ENCODE assay signal across 11 cellular contexts in genomic region chr10:32953277-32953927, GRCh38. TPM values are rescaled to one million over a fixed set of nuclear protein-coding genes. Genes with fewer than 3 reads are reported as not detected.
A peak's percentile ranks its signal among the peaks of the same experiment; 100 is the strongest.
DNase-seq lines count a peak whose midpoint lies in the region; ATAC-seq and TF ChIP-seq lines count a peak whose summit lies in the region.
"Had no signal": no experiment of that assay in that cellular context is flagged by ENCODE, and none has a peak within 500 bp of the region (broad histone marks: within the 10 kb centered on the region; RNA-seq: fewer than 3 reads in every experiment).

No MANE protein-coding gene starts in this region.

- no peaks in the 10 kb centered on the region for H3K9me2 ChIP-seq in SK-N-SH

- H3K79me2 ChIP-seq in SK-N-SH (ENCODE audit: insufficient read depth): peaks cover 93% of the 10 kb centered on the region

- intact Hi-C loops in left ventricle myocardium superior (cut with micrococcal nuclease) (loop anchor here (10.0 kb wide), 1 partner anchor 51 kb away; no protein-coding TSS in a partner anchor), stomach (cut with DNase I; ENCODE audit: low total_unique reads) (no loop called here)

- H3K27ac ChIP-seq in SK-N-SH (ENCODE audit: low read depth in 2 of 2, low read length in 1 of 2): peak overlapping the region in 1 of 2 experiments; percentile 10; a peak in 1 of 4 replicates
- peak overlapping the region in 4 of 5 donors; percentile 18 to 98 (median 96) for H3K27ac ChIP-seq in stomach

- TF ChIP-seq CTCF in SK-N-SH (IDR thresholded peaks at IDR 0.05) (no peak), astrocyte of the cerebellum (IDR thresholded peaks at IDR 0.05; ENCODE audit: low read depth, low read length, missing control alignments) (no peak), stomach (IDR thresholded peaks at IDR 0.05) (no peak)

- H3K4me1 ChIP-seq in SK-N-SH (ENCODE audit: control insufficient read depth in 1 of 2, insufficient read depth in 2 of 2, low read depth in 1 of 2, low read length in 1 of 2) (peaks cover 31 to 37% of the 10 kb centered on the region in 2 experiments; a peak in 3 of 4 replicates), stomach (peaks cover 49 to 86% (median 68%) of the 10 kb centered on the region in 4 donors)

- TF ChIP-seq RAD21 in SK-N-SH (IDR thresholded peaks at IDR 0.05; ENCODE audit: low read length): no peak

- POLR2A ChIA-PET in SK-N-SH (lab: Yijun Ruan, JAX): interaction anchor here (1.5 kb wide), 1 partner anchor 27 kb away, joined by 4 read pairs; no protein-coding TSS in a partner anchor

- H3K36me3 ChIP-seq in SK-N-SH (replicated peaks in 1 of 2; ENCODE audit: control insufficient read depth in 1 of 2, insufficient read depth in 2 of 2, low read length in 1 of 2) (peaks cover 15 to 27% of the 10 kb centered on the region in 2 experiments), stomach (no peaks in the 10 kb centered on the region)

- in situ Hi-C loops in astrocyte of the cerebellum (cut with HindIII; ENCODE audit: low sequenced_read_pairs): no loop called here

- ATAC-seq in SK-N-SH treated with all-trans-retinoic acid at 6 μM for 48 hours (no peak), left ventricle myocardium superior (peak; percentile 5), HG03521 (IDR thresholded peaks at IDR 0.05; ENCODE audit: unreplicated experiment) (no peak), HG03097 (IDR thresholded peaks at IDR 0.05; ENCODE audit: low FRiP score, unreplicated experiment) (no peak)

- H3K27me3 ChIP-seq in SK-N-SH (ENCODE audit: insufficient read depth) (no peaks in the 10 kb centered on the region), stomach (no peaks in the 10 kb centered on the region)

- no peak for TF ChIP-seq POLR2A in stomach (IDR thresholded peaks at IDR 0.05)

- peaks cover 92% of the 10 kb centered on the region for H4K20me1 ChIP-seq in SK-N-SH (ENCODE audit: insufficient read depth)

- TF ChIP-seq EP300 in SK-N-SH (IDR thresholded peaks at IDR 0.05; ENCODE audit: borderline replicate concordance in 1 of 2, low read depth in 1 of 2, low read length in 1 of 2): no peak
- no peak for TF ChIP-seq EP300 in stomach (IDR thresholded peaks at IDR 0.05)

- H3F3A ChIP-seq in SK-N-SH (replicated peaks; ENCODE audit: insufficient read depth): peaks cover 27% of the 10 kb centered on the region

- peak overlapping the region; percentile 78 for H3K4me2 ChIP-seq in SK-N-SH

- WGBS in SK-N-SH (ENCODE audit: low lambda C conversion rate): 63% methylated on average over 6 of the region's 6 CpGs
- 19 to 38% (median 36%) methylated on average over 6 of the region's 6 CpGs for WGBS in stomach, 5 donors

- DNase-seq in SK-N-SH: no peak
- no peak for DNase-seq in astrocyte of the cerebellum (ENCODE audit: low read depth)
- DNase-seq in left ventricle myocardium superior: peak; percentile 29
- no peak for DNase-seq in stomach
- no peak for DNase-seq in SIG-M5 (lab: John Stamatoyannopoulos, UW)
- DNase-seq: HCEC 1CT, KG1, retina had no signal

- CTCF ChIA-PET in SK-N-SH (lab: Yijun Ruan, JAX): interaction anchor here (1.4 kb wide), 1 partner anchor 30 kb away, joined by 3 read pairs; no protein-coding TSS in a partner anchor

- no peaks in the 10 kb centered on the region for H3K9me3 ChIP-seq in SK-N-SH
- H3K9me3 ChIP-seq in stomach: no peaks in the 10 kb centered on the region

- no peak overlapping the region for H2AFZ ChIP-seq in SK-N-SH (ENCODE audit: low read depth)

- peak overlapping the region in 1 of 2 experiments; percentile 4; a peak in 1 of 4 replicates for H3K4me3 ChIP-seq in SK-N-SH (ENCODE audit: low read depth in 2 of 2, low read length in 1 of 2)
- H3K4me3 ChIP-seq in astrocyte of the cerebellum (ENCODE audit: low read depth, low read length): peak overlapping the region; percentile 5
- H3K4me3 ChIP-seq in stomach: peak overlapping the region in 2 of 4 donors; percentile 1 to 71

- no peak overlapping the region for H3K9ac ChIP-seq in SK-N-SH

TF ChIP-seq in SK-N-SH, 30 proteins besides CTCF, POLR2A, EP300 and RAD21 (continues in another document):
- TF ChIP-seq RXRA (IDR thresholded peaks at IDR 0.05; ENCODE audit: borderline replicate concordance, low read depth) (no peak), PBX3 (IDR thresholded peaks at IDR 0.05) (0 out of 2 replicates have a peak, but pooled peaks have one; percentile 8), REST (IDR thresholded peaks at IDR 0.05; ENCODE audit: low read depth, low read length) (0 out of 2 replicates have a peak, but pooled peaks have one; percentile 40), SIN3A (IDR thresholded peaks at IDR 0.05; ENCODE audit: borderline replicate concordance, low read depth, low read length) (no peak)

TF ChIP-seq in SK-N-SH treated with all-trans-retinoic acid at 6 μM for 48 hours, 23 proteins besides CTCF, POLR2A, EP300 and RAD21:
- TF ChIP-seq GLIS3 (CRISPR knock-in tag; IDR thresholded peaks at IDR 0.05) (no peak), POU6F1 (CRISPR knock-in tag; IDR thresholded peaks at IDR 0.05; ENCODE audit: borderline replicate concordance, low read depth) (no peak), PATZ1 (CRISPR knock-in tag; IDR thresholded peaks at IDR 0.05; ENCODE audit: borderline replicate concordance) (no peak), ZFP3 (CRISPR knock-in tag; IDR thresholded peaks at IDR 0.05) (no peak), TCF4 (CRISPR knock-in tag; IDR thresholded peaks at IDR 0.05; ENCODE audit: borderline replicate concordance) (no peak), CSRNP3 (CRISPR knock-in tag; IDR thresholded peaks at IDR 0.05) (no peak), PPARA (CRISPR knock-in tag; IDR thresholded peaks at IDR 0.05; ENCODE audit: borderline replicate concordance) (no peak), SNAI2 (CRISPR knock-in tag; IDR thresholded peaks at IDR 0.05) (no peak), BACH2 (CRISPR knock-in tag; IDR thresholded peaks at IDR 0.05; ENCODE audit: borderline replicate concordance) (no peak), CSDC2 (CRISPR knock-in tag; IDR thresholded peaks at IDR 0.05) (no peak), CREB5 (CRISPR knock-in tag; IDR thresholded peaks at IDR 0.05; ENCODE audit: low read depth) (no peak), ISL1 (CRISPR knock-in tag; IDR thresholded peaks at IDR 0.05) (no peak), ZNF70 (CRISPR knock-in tag; IDR thresholded peaks at IDR 0.05) (no peak), ZNF8 (CRISPR knock-in tag; IDR thresholded peaks at IDR 0.05) (no peak)

RNA-seq across cellular contexts. Expression of gene ITGB1, which starts 4.6 kb away (rescaled TPM):
- polyA plus RNA-seq in SK-N-SH (2012; rRNA removed): 666 and 846 TPM in 2 replicates
- polyA plus RNA-seq in SK-N-SH (2012; cell fraction: cytosol; rRNA removed): 1,012 and 1,342 TPM in 2 replicates
- polyA plus RNA-seq in SK-N-SH (2012; cell fraction: nucleus; rRNA removed): 162 and 438 TPM in 2 replicates
- 551 TPM for total RNA-seq in left ventricle myocardium superior
- total RNA-seq in stomach: 100 to 1,000 TPM; 134 to 909 (median 278) TPM
- 10 to 100 TPM; 57.9 to 97.9 (median 91.4) TPM for polyA plus RNA-seq in stomach
